In genomic region chr12:13390381-13390856, GRCh38 we compare ENCODE assay signal across 8 cellular contexts.
A peak's percentile ranks its signal among the peaks of the same experiment; 100 is the strongest.
DNase-seq lines count a peak whose midpoint lies in the region; ATAC-seq and TF ChIP-seq lines count a peak whose summit lies in the region.

No MANE protein-coding gene starts in this region.

- H3K9ac ChIP-seq in parathyroid adenoma = no peak overlapping the region

- H3K4me1 ChIP-seq in parathyroid adenoma = peaks cover 5% of the 10 kb centered on the region

- DNase-seq in Daoy (ENCODE audit: low read depth) (peak; percentile 98), NCI-H526 (lab: John Stamatoyannopoulos, UW) (peak; percentile 42 to 53), fibroblast of peridontal ligament (ENCODE audit: extremely low read depth) (peak; percentile 76), erythroblast (lab: John Stamatoyannopoulos, UW) (no peak)
- DNase-seq in activated effector memory CD4-positive, alpha-beta T cell treated with Interleukin-2 at 50 U/mL for 16 hours = no peak
- DNase-seq in activated naive CD4-positive, alpha-beta T cell treated with Interleukin-2 at 50 U/mL for 16 hours = no peak

- peak overlapping the region; percentile 35 for H2AFZ ChIP-seq in parathyroid adenoma

- H3K27ac ChIP-seq in parathyroid adenoma = no peak overlapping the region

- no peaks in the 10 kb centered on the region for H3K36me3 ChIP-seq in parathyroid adenoma (ENCODE audit: control insufficient read depth, insufficient read depth, low read length)

- H3K4me2 ChIP-seq in parathyroid adenoma (ENCODE audit: low read length) = no peak overlapping the region

- no peak for ATAC-seq in HG02763 (IDR thresholded peaks at IDR 0.05; ENCODE audit: unreplicated experiment)

- no peaks in the 10 kb centered on the region for H3K27me3 ChIP-seq in parathyroid adenoma (ENCODE audit: control insufficient read depth, insufficient read depth, low read length)

- TF ChIP-seq CTCF in parathyroid adenoma (IDR thresholded peaks at IDR 0.05) = no peak

- TF ChIP-seq POLR2A in erythroblast (IDR thresholded peaks at IDR 0.05; ENCODE audit: low read length) = no peak

- H3K4me3 ChIP-seq in parathyroid adenoma (ENCODE audit: low read depth, low read length) = no peak overlapping the region

- H3K9me3 ChIP-seq in parathyroid adenoma (ENCODE audit: control insufficient read depth, low read length) = no peaks in the 10 kb centered on the region

- H3K79me2 ChIP-seq in parathyroid adenoma = no peaks in the 10 kb centered on the region

Comparison
In these comparisons a context has a peak if more than half of its experiments do, and no peak if none do; other contexts are left out.
1. DNase-seq: peak in Daoy (single experiment), NCI-H526 (2 of 2) and fibroblast of peridontal ligament (single experiment); none in activated effector memory CD4-positive, alpha-beta T cell treated with Interleukin-2 at 50 U/mL for 16 hours (single experiment), erythroblast (0 of 2) and activated naive CD4-positive, alpha-beta T cell treated with Interleukin-2 at 50 U/mL for 16 hours (single experiment).